In genomic region chr1:119662034-119662437, GRCh38 we compare ENCODE assay signal across 14 cellular contexts. TPM values are rescaled to one million over a fixed set of nuclear protein-coding genes. Genes with fewer than 3 reads are reported as not detected.
DNase-seq lines count a peak whose midpoint lies in the region; ATAC-seq and TF ChIP-seq lines count a peak whose summit lies in the region.
"Had no signal": no experiment of that assay in that cellular context is flagged by ENCODE, and none has a peak within 500 bp of the region (broad histone marks: within the 10 kb centered on the region; RNA-seq: fewer than 3 reads in every experiment).

No MANE protein-coding gene starts in this region.

- H3K36me3 ChIP-seq in right lobe of liver = no peaks in the 10 kb centered on the region

- no peaks in the 10 kb centered on the region for H3K9me3 Mint-ChIP-seq in nephron progenitor cell
- H3K9me3 Mint-ChIP-seq: T-helper 1 cell treated with Interleukin-12 subunit alpha and Interleukin-12 subunit beta and Interleukin-4 antibody, amounts not matched to agents 30 μg/mL and 1 μg/mL, for 36 hours had no signal

- no peak for DNase-seq in right lobe of liver
- DNase-seq in nephron progenitor cell = no peak
- DNase-seq in HT-29 (ENCODE audit: low spot score) = no peak
- no peak for DNase-seq in NCI-H1694 treated with DMSO at 0.1 percent for 48 hours (lab: John Stamatoyannopoulos, UW)
- DNase-seq: DND-41; stimulated activated CD4-positive, alpha-beta T cell treated with anti-CD3 and anti-CD28 coated beads, Interleukin-2, amount 100 ng/mL, for 48 hours; testis had no signal

- ATAC-seq in GM19372 (IDR thresholded peaks at IDR 0.05; ENCODE audit: low read depth, unreplicated experiment) (peak; percentile 49), HG02678 (IDR thresholded peaks at IDR 0.05; ENCODE audit: unreplicated experiment) (peak; percentile 68), HG03460 (IDR thresholded peaks at IDR 0.05; ENCODE audit: unreplicated experiment) (peak; percentile 71), right lobe of liver (no peak)

- H3K4me3 ChIP-seq in GM08714 (ENCODE audit: low read length) = peak overlapping the region; percentile 4; the same call in 1 of the 2 replicates
- H3K4me3 ChIP-seq in right lobe of liver = no peak overlapping the region
- H3K4me3 ChIP-seq: testis had no signal

- intact Hi-C loops in right lobe of liver (cut with DNase I) = loop anchor here (5.0 kb wide), 2 partner anchors 45 to 50 kb away; no protein-coding TSS in a partner anchor

- no peak overlapping the region for H3K27ac ChIP-seq in right lobe of liver
- H3K27ac ChIP-seq: testis had no signal

- no peaks in the 10 kb centered on the region for H3K9me3 ChIP-seq in right lobe of liver
- H3K9me3 ChIP-seq: testis had no signal

- TF ChIP-seq POLR2A in right lobe of liver (IDR thresholded peaks at IDR 0.05) = no peak

- no peak overlapping the region for H3K27ac Mint-ChIP-seq in nephron progenitor cell
- H3K27ac Mint-ChIP-seq: T-helper 1 cell treated with Interleukin-12 subunit alpha and Interleukin-12 subunit beta and Interleukin-4 antibody, amounts not matched to agents 30 μg/mL and 1 μg/mL, for 36 hours had no signal

- H3K27me3 ChIP-seq in right lobe of liver = no peaks in the 10 kb centered on the region
- H3K27me3 ChIP-seq: testis had no signal

- H3K4me1 Mint-ChIP-seq in nephron progenitor cell = peaks cover 14% of the 10 kb centered on the region

- TF ChIP-seq CTCF in right lobe of liver (IDR thresholded peaks at IDR 0.05) (no peak), nephron progenitor cell (IDR thresholded peaks at IDR 0.05) (no peak)

- H3K4me3 Mint-ChIP-seq in nephron progenitor cell = no peak overlapping the region
- H3K4me3 Mint-ChIP-seq: brain; T-helper 1 cell treated with Interleukin-12 subunit alpha and Interleukin-12 subunit beta and Interleukin-4 antibody, amounts not matched to agents 30 μg/mL and 1 μg/mL, for 36 hours had no signal

- WGBS in right lobe of liver (ENCODE audit: insufficient coverage, low coverage, low lambda C conversion rate, missing lambda C conversion rate) = 69% methylated on average over 3 of the region's 3 CpGs

- H3K27me3 Mint-ChIP-seq in nephron progenitor cell (ENCODE audit: low read depth, poor library complexity) = no peaks in the 10 kb centered on the region

- H3K36me3 Mint-ChIP-seq in nephron progenitor cell (ENCODE audit: low read depth) = no peaks in the 10 kb centered on the region
- H3K36me3 Mint-ChIP-seq: brain had no signal

- H3K4me1 ChIP-seq in right lobe of liver = peaks cover 0 to 12% (median 5%) of the 10 kb centered on the region in 4 donors

RNA-seq across cellular contexts. Expression of gene ZNF697, which starts 14.0 kb away (rescaled TPM):
- 1 to 10 TPM; 2.6 to 6.9 (median 3.4) TPM for total RNA-seq in right lobe of liver
- 1.3 and 1.8 TPM in 2 replicates for total RNA-seq in HT-29 (2014; rRNA removed; shearing (Covaris generic))
- total RNA-seq: OCI-LY7 had no signal

RNA-seq across cellular contexts. Expression of gene PHGDH, which starts 49.7 kb away (rescaled TPM):
- total RNA-seq in right lobe of liver = 100 to 1,000 TPM in 1 of 6 experiments, 10 to 100 TPM in 5; 51.2 to 151 (median 74.0) TPM
- total RNA-seq in HT-29 (2014; rRNA removed; shearing (Covaris generic)) = 59.1 and 60.3 TPM in 2 replicates

Comparison
In these comparisons a context has a peak if more than half of its experiments do, and no peak if none do; other contexts are left out.
1. ATAC-seq: peak in GM19372 (single experiment), HG02678 (single experiment) and HG03460 (single experiment); none in right lobe of liver (0 of 4).